15 cellular contexts compared by ENCODE assay signal in genomic region chr11:128477811-128478210, GRCh38.
DNase-seq lines count a peak whose midpoint lies in the region; ATAC-seq and TF ChIP-seq lines count a peak whose summit lies in the region.
"Had no signal": no experiment of that assay in that cellular context is flagged by ENCODE, and none has a peak within 500 bp of the region (broad histone marks: within the 10 kb centered on the region; RNA-seq: fewer than 3 reads in every experiment).

No MANE protein-coding gene starts in this region.

- H3K4me1 Mint-ChIP-seq in T-helper 2 cell treated with Interferon-gamma antibody and Interleukin-4, amounts not matched to agents 5 μg/mL and 100 μg/mL, for 36 hours (ENCODE audit: low read depth), result peaks cover 94% of the 10 kb centered on the region
- peaks cover 97% of the 10 kb centered on the region for H3K4me1 Mint-ChIP-seq in HFFc6 (ENCODE audit: low read depth)
- peaks cover 96% of the 10 kb centered on the region for H3K4me1 Mint-ChIP-seq in activated T-helper 2 cell treated with anti-CD3 and anti-CD28 coated beads, Interferon-gamma antibody, Interleukin-2, Interleukin-4, amounts not matched to agents 10 μg/mL and 5 μg/mL and 100 μg/mL, durations not matched to agents 14 hours and 24 hours and 36 hours (ENCODE audit: low read depth)
- H3K4me1 Mint-ChIP-seq in natural killer cell treated with Interleukin-12 subunit alpha and Interleukin-12 subunit beta and Interleukin-15 and Interleukin-18, amount 100 ng/mL, for 72 hours (ENCODE audit: low read depth in 2 of 2), result peaks cover 91 to 100% of the 10 kb centered on the region in 2 donors

- H3K27me3 Mint-ChIP-seq in T-helper 2 cell treated with Interferon-gamma antibody and Interleukin-4, amounts not matched to agents 5 μg/mL and 100 μg/mL, for 36 hours (ENCODE audit: low read depth), result no peaks in the 10 kb centered on the region
- H3K27me3 Mint-ChIP-seq in HFFc6 (ENCODE audit: insufficient read depth), result peaks cover 1% of the 10 kb centered on the region; the same call in 1 of the 2 replicates
- no peaks in the 10 kb centered on the region for H3K27me3 Mint-ChIP-seq in activated T-helper 2 cell treated with anti-CD3 and anti-CD28 coated beads, Interferon-gamma antibody, Interleukin-2, Interleukin-4, amounts not matched to agents 10 μg/mL and 5 μg/mL and 100 μg/mL, durations not matched to agents 14 hours and 24 hours and 36 hours (ENCODE audit: low read depth)
- no peaks in the 10 kb centered on the region for H3K27me3 Mint-ChIP-seq in natural killer cell treated with Interleukin-12 subunit alpha and Interleukin-12 subunit beta and Interleukin-15 and Interleukin-18, amount 100 ng/mL, for 72 hours

- H3K4me3 Mint-ChIP-seq in T-helper 2 cell treated with Interferon-gamma antibody and Interleukin-4, amounts not matched to agents 5 μg/mL and 100 μg/mL, for 36 hours, result peak overlapping the region; percentile 72
- H3K4me3 Mint-ChIP-seq in HFFc6, result no peak overlapping the region
- H3K4me3 Mint-ChIP-seq in activated T-helper 2 cell treated with anti-CD3 and anti-CD28 coated beads, Interferon-gamma antibody, Interleukin-2, Interleukin-4, amounts not matched to agents 10 μg/mL and 5 μg/mL and 100 μg/mL, durations not matched to agents 14 hours and 24 hours and 36 hours (ENCODE audit: low read depth), result peak overlapping the region; percentile 69
- H3K4me3 Mint-ChIP-seq in natural killer cell treated with Interleukin-12 subunit alpha and Interleukin-12 subunit beta and Interleukin-15 and Interleukin-18, amount 100 ng/mL, for 72 hours, result peak overlapping the region; percentile 88

- H3K27ac Mint-ChIP-seq in T-helper 2 cell treated with Interferon-gamma antibody and Interleukin-4, amounts not matched to agents 5 μg/mL and 100 μg/mL, for 36 hours, result peak overlapping the region; percentile 91
- peak overlapping the region; percentile 34; the same call in 1 of the 2 replicates for H3K27ac Mint-ChIP-seq in HFFc6
- H3K27ac Mint-ChIP-seq in activated T-helper 2 cell treated with anti-CD3 and anti-CD28 coated beads, Interferon-gamma antibody, Interleukin-2, Interleukin-4, amounts not matched to agents 10 μg/mL and 5 μg/mL and 100 μg/mL, durations not matched to agents 14 hours and 24 hours and 36 hours, result peak overlapping the region; percentile 95
- H3K27ac Mint-ChIP-seq in natural killer cell treated with Interleukin-12 subunit alpha and Interleukin-12 subunit beta and Interleukin-15 and Interleukin-18, amount 100 ng/mL, for 72 hours, result peak overlapping the region; percentile 95 to 96

- H3K36me3 Mint-ChIP-seq in T-helper 2 cell treated with Interferon-gamma antibody and Interleukin-4, amounts not matched to agents 5 μg/mL and 100 μg/mL, for 36 hours (ENCODE audit: low read depth), result peaks cover 94% of the 10 kb centered on the region
- H3K36me3 Mint-ChIP-seq in HFFc6 (ENCODE audit: low read depth), result peaks cover 73% of the 10 kb centered on the region
- peaks cover 100% of the 10 kb centered on the region for H3K36me3 Mint-ChIP-seq in activated T-helper 2 cell treated with anti-CD3 and anti-CD28 coated beads, Interferon-gamma antibody, Interleukin-2, Interleukin-4, amounts not matched to agents 10 μg/mL and 5 μg/mL and 100 μg/mL, durations not matched to agents 14 hours and 24 hours and 36 hours (ENCODE audit: low read depth)
- H3K36me3 Mint-ChIP-seq in natural killer cell treated with Interleukin-12 subunit alpha and Interleukin-12 subunit beta and Interleukin-15 and Interleukin-18, amount 100 ng/mL, for 72 hours, result peaks cover 88% of the 10 kb centered on the region

- no peak for TF ChIP-seq CTCF in HFFc6 (IDR thresholded peaks at IDR 0.05)

- intact Hi-C loops in activated T-helper 2 cell treated with anti-CD3 and anti-CD28 coated beads, Interferon-gamma antibody, Interleukin-2, Interleukin-4, amounts not matched to agents 10 μg/mL and 5 μg/mL and 100 μg/mL, durations not matched to agents 14 hours and 24 hours and 36 hours (cut with micrococcal nuclease), result no loop called here

- ATAC-seq in natural killer cell treated with Interleukin-12 subunit alpha and Interleukin-12 subunit beta and Interleukin-15 and Interleukin-18, amount 100 ng/mL, for 72 hours, result no peak

- no peak for DNase-seq in T-helper 2 cell treated with Interferon-gamma antibody and Interleukin-4, amounts not matched to agents 5 μg/mL and 100 μg/mL, for 36 hours (ENCODE audit: low spot score)
- DNase-seq in T-helper 2 cell (no peak), HFFc6 (no peak), NCI-H510A treated with DMSO at 0.1 percent for 48 hours (lab: John Stamatoyannopoulos, UW) (no peak), DMS114 treated with DMSO at 0.1 percent for 48 hours (lab: John Stamatoyannopoulos, UW; ENCODE audit: unreplicated experiment) (no peak), NCI-H2107 treated with DMSO at 0.1 percent for 48 hours (lab: John Stamatoyannopoulos, UW; ENCODE audit: unreplicated experiment) (no peak)
- DNase-seq in activated T-helper 2 cell treated with anti-CD3 and anti-CD28 coated beads, Interferon-gamma antibody, Interleukin-2, Interleukin-4, amounts not matched to agents 10 μg/mL and 5 μg/mL and 100 μg/mL, durations not matched to agents 14 hours and 24 hours and 36 hours (ENCODE audit: low spot score), result no peak
- no peak for DNase-seq in natural killer cell treated with Interleukin-12 subunit alpha and Interleukin-12 subunit beta and Interleukin-15 and Interleukin-18, amount 100 ng/mL, for 72 hours (ENCODE audit: low spot score)
- DNase-seq: 8988T; activated CD4-positive, CD25-positive, alpha-beta regulatory T cell treated with anti-CD3 and anti-CD28 coated beads, Interleukin-2, amount 50 U/mL, for 72 hours; activated effector memory CD4-positive, alpha-beta T cell treated with anti-CD3 and anti-CD28 coated beads, Interleukin-2, amount 50 U/mL, for 16 hours; NCI-H2107; NCI-H748 treated with DMSO at 0.1 percent for 48 hours; posterior cingulate gyrus; RPMI8226 had no signal

- no peaks in the 10 kb centered on the region for H3K9me3 Mint-ChIP-seq in T-helper 2 cell treated with Interferon-gamma antibody and Interleukin-4, amounts not matched to agents 5 μg/mL and 100 μg/mL, for 36 hours
- H3K9me3 Mint-ChIP-seq in HFFc6, result no peaks in the 10 kb centered on the region
- H3K9me3 Mint-ChIP-seq in activated T-helper 2 cell treated with anti-CD3 and anti-CD28 coated beads, Interferon-gamma antibody, Interleukin-2, Interleukin-4, amounts not matched to agents 10 μg/mL and 5 μg/mL and 100 μg/mL, durations not matched to agents 14 hours and 24 hours and 36 hours, result no peaks in the 10 kb centered on the region
- no peaks in the 10 kb centered on the region for H3K9me3 Mint-ChIP-seq in natural killer cell treated with Interleukin-12 subunit alpha and Interleukin-12 subunit beta and Interleukin-15 and Interleukin-18, amount 100 ng/mL, for 72 hours

Comparison
In these comparisons a context has a peak if more than half of its experiments do, and no peak if none do; other contexts are left out.
1. H3K27ac Mint-ChIP-seq: peak in every context shown above with its lines; median percentile 96 in natural killer cell treated with Interleukin-12 subunit alpha and Interleukin-12 subunit beta and Interleukin-15 and Interleukin-18, amount 100 ng/mL, for 72 hours; 95 in activated T-helper 2 cell treated with anti-CD3 and anti-CD28 coated beads, Interferon-gamma antibody, Interleukin-2, Interleukin-4, amounts not matched to agents 10 μg/mL and 5 μg/mL and 100 μg/mL, durations not matched to agents 14 hours and 24 hours and 36 hours; 91 in T-helper 2 cell treated with Interferon-gamma antibody and Interleukin-4, amounts not matched to agents 5 μg/mL and 100 μg/mL, for 36 hours; 34 in HFFc6.